13 cellular contexts compared by ENCODE assay signal in genomic region chr18:23784811-23785245, GRCh38.
DNase-seq lines count a peak whose midpoint lies in the region; ATAC-seq, FAIRE-seq and TF ChIP-seq lines count a peak whose summit lies in the region.
"Had no signal": no experiment of that assay in that cellular context is flagged by ENCODE, and none has a peak within 500 bp of the region (broad histone marks: within the 10 kb centered on the region; RNA-seq: fewer than 3 reads in every experiment).

No MANE protein-coding gene starts in this region.

- no peak overlapping the region for H2AK5ac ChIP-seq in neuronal stem cell (ENCODE audit: low read depth, low read length)

- no peak overlapping the region for H4K91ac ChIP-seq in neuronal stem cell (ENCODE audit: low read depth, low read length, poor library complexity)

- H4K20me1 ChIP-seq in fibroblast of lung (ENCODE audit: control insufficient read depth, extremely low read depth, insufficient read depth, low read length) = no peaks in the 10 kb centered on the region

- no peaks in the 10 kb centered on the region for H3K79me1 ChIP-seq in neuronal stem cell (ENCODE audit: low read depth, low read length)

- ATAC-seq in GM18870 (IDR thresholded peaks at IDR 0.05; ENCODE audit: unreplicated experiment) = no peak
- ATAC-seq: gastroesophageal sphincter had no signal

- no peak overlapping the region for H2BK12ac ChIP-seq in neuronal stem cell (ENCODE audit: low read length)

- H3K79me2 ChIP-seq in fibroblast of lung (ENCODE audit: control insufficient read depth, insufficient read depth, low read length) = no peaks in the 10 kb centered on the region

- WGBS in neuronal stem cell (ENCODE audit: extremely low coverage in 2 of 2, insufficient read length in 2 of 2, insufficient replicate concordance in 1 of 2), 2 donors = no CpG with 5 or more reads among the region's 1 CpG

- no peak overlapping the region for H3K23ac ChIP-seq in neuronal stem cell (ENCODE audit: low read depth, low read length, poor library complexity)

- H3K18ac ChIP-seq in neuronal stem cell (ENCODE audit: low read length) = no peak overlapping the region

- no peak overlapping the region for H3K4ac ChIP-seq in neuronal stem cell (ENCODE audit: low read length)

- H3K27ac ChIP-seq in fibroblast of lung (ENCODE audit: insufficient read depth, low read length) (no peak overlapping the region), neuronal stem cell (replicated peaks; ENCODE audit: low read length) (no peak overlapping the region)
- H3K27ac ChIP-seq: gastroesophageal sphincter, sigmoid colon had no signal

- no peak overlapping the region for H2BK5ac ChIP-seq in neuronal stem cell (ENCODE audit: low read length)

- H3K9ac ChIP-seq in fibroblast of lung (ENCODE audit: insufficient read depth, low read length) = no peak overlapping the region
- H3K9ac ChIP-seq in neuronal stem cell (ENCODE audit: low read depth, low read length, poor library complexity) = no peak overlapping the region

- H2BK120ac ChIP-seq in neuronal stem cell (ENCODE audit: low read depth, low read length) = no peak overlapping the region

- no peak overlapping the region for H4K8ac ChIP-seq in neuronal stem cell (ENCODE audit: low read depth, low read length)

- H2BK15ac ChIP-seq in neuronal stem cell (ENCODE audit: low read length) = no peak overlapping the region

- no peak for FAIRE-seq in RCC 7860 (lab: Jason Lieb, UNC)

- H3K27me3 ChIP-seq in fibroblast of lung (ENCODE audit: control insufficient read depth, insufficient read depth, low read length) (no peaks in the 10 kb centered on the region), neuronal stem cell (ENCODE audit: control insufficient read depth in 3 of 3, insufficient read depth in 3 of 3, low read depth in 1 of 3, low read length in 3 of 3) (no peaks in the 10 kb centered on the region)
- H3K27me3 ChIP-seq: gastroesophageal sphincter, sigmoid colon had no signal

- H3K9me3 ChIP-seq in fibroblast of lung (ENCODE audit: control insufficient read depth, insufficient read depth, low read depth, low read length) = no peaks in the 10 kb centered on the region
- H3K9me3 ChIP-seq in neuronal stem cell (replicated peaks in 1 of 2; ENCODE audit: control insufficient read depth in 2 of 2, insufficient read depth in 1 of 2, low read depth in 1 of 2, low read length in 2 of 2) = no peaks in the 10 kb centered on the region
- H3K9me3 ChIP-seq: gastroesophageal sphincter had no signal

- peak; percentile 85 for DNase-seq in GM03348 (ENCODE audit: low spot score)
- peak; percentile 19 for DNase-seq in RCC 7860 (ENCODE audit: low spot score)
- DNase-seq in fibroblast of lung (ENCODE audit: low read depth in 2 of 2) = peak; percentile 67 to 92
- peak; percentile 60 for DNase-seq in retinal pigment epithelial cell (ENCODE audit: low read depth)
- no peak for DNase-seq in neuronal stem cell (ENCODE audit: low spot score)
- DNase-seq in ureter (ENCODE audit: low spot score) = no peak
- DNase-seq: activated CD8-positive, alpha-beta memory T cell treated with anti-CD3 and anti-CD28 coated beads for 24 hours; anterior cingulate cortex; DND-41; H7; sigmoid colon had no signal

- H2AFZ ChIP-seq in fibroblast of lung (ENCODE audit: low read length) (no peak overlapping the region), neuronal stem cell (ENCODE audit: low read length) (no peak overlapping the region)

- TF ChIP-seq CTCF in fibroblast of lung (conservative IDR thresholded peaks at IDR 0.05 in 1 of 2, IDR thresholded peaks at IDR 0.05 in 1 of 2; ENCODE audit: low read depth in 1 of 2, low read length in 2 of 2) = no peak
- no peak for TF ChIP-seq CTCF in retinal pigment epithelial cell (conservative IDR thresholded peaks at IDR 0.05; ENCODE audit: low read depth, low read length)

- no peak overlapping the region for H3K14ac ChIP-seq in neuronal stem cell (ENCODE audit: low read length)

- H3K36me3 ChIP-seq in fibroblast of lung (ENCODE audit: control insufficient read depth, insufficient read depth, low read length) (no peaks in the 10 kb centered on the region), neuronal stem cell (replicated peaks in 1 of 2; ENCODE audit: control insufficient read depth in 2 of 2, insufficient read depth in 2 of 2, low read length in 2 of 2) (no peaks in the 10 kb centered on the region)
- H3K36me3 ChIP-seq: sigmoid colon had no signal

- H3K4me2 ChIP-seq in fibroblast of lung (ENCODE audit: extremely low read depth, insufficient read depth, low read length) (no peak overlapping the region), neuronal stem cell (ENCODE audit: insufficient read depth, low read length, poor library complexity, severe bottlenecking) (no peak overlapping the region)

- H3K4me1 ChIP-seq in fibroblast of lung (ENCODE audit: control insufficient read depth, extremely low read depth, insufficient read depth, low read length) = no peaks in the 10 kb centered on the region
- peaks cover 0 to 2% of the 10 kb centered on the region in 2 donors for H3K4me1 ChIP-seq in neuronal stem cell (ENCODE audit: control insufficient read depth in 2 of 2, insufficient read depth in 1 of 2, low read depth in 1 of 2, low read length in 2 of 2)

- H3K4me3 ChIP-seq in fibroblast of lung (replicated peaks in 1 of 4; ENCODE audit: control extremely low read depth in 1 of 4, insufficient read depth in 1 of 4, low read depth in 3 of 4, low read length in 4 of 4) (no peak overlapping the region), retinal pigment epithelial cell (ENCODE audit: low read length) (no peak overlapping the region), neuronal stem cell (ENCODE audit: low read length in 2 of 2) (no peak overlapping the region)
- H3K4me3 ChIP-seq: gastroesophageal sphincter, sigmoid colon had no signal

Comparison
In these comparisons a context has a peak if more than half of its experiments do, and no peak if none do; other contexts are left out.
1. DNase-seq: peak in GM03348 (single experiment), RCC 7860 (single experiment), fibroblast of lung (2 of 2) and retinal pigment epithelial cell (single experiment); none in neuronal stem cell (single experiment) and ureter (single experiment).